ENCODE assay signal across 10 cellular contexts in the genomic region with DNA sequence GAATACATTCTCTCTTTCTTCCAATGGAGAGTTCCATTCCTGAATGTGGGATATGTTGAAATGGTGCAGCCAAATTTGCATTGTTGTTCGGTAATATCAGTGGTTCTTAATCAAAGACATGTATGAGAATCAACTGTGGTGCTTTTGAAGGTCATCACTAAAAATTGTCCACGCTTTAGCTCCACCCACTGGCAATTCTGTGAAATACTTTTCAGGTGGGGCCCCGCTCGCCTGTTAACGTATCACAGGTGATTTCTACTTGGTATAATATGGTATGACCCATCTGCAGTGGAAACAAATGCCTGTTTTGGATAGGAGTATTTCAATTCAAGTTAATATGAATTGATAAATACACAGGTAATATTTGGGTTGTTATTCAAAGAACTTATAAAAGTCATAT.
DNase-seq lines count a peak whose midpoint lies in the region; FAIRE-seq and TF ChIP-seq lines count a peak whose summit lies in the region.
"Had no signal": no experiment of that assay in that cellular context is flagged by ENCODE, and none has a peak within 500 bp of the region (broad histone marks: within the 10 kb centered on the region; RNA-seq: fewer than 3 reads in every experiment).

No MANE protein-coding gene starts in this region.

- WGBS in esophagus squamous epithelium, 2 donors, result 74 to 85% methylated on average over 5 of the region's 5 CpGs
- WGBS in small intestine, 3 donors, result 39 to 72% (median 58%) methylated on average over 5 of the region's 5 CpGs

- no peak for TF ChIP-seq POLR2A in esophagus squamous epithelium (IDR thresholded peaks at IDR 0.05)

- no peaks in the 10 kb centered on the region for H3K36me3 ChIP-seq in esophagus squamous epithelium
- no peaks in the 10 kb centered on the region for H3K36me3 ChIP-seq in small intestine (ENCODE audit: control insufficient read depth in 2 of 2, insufficient read depth in 2 of 2, low read length in 2 of 2)
- H3K36me3 ChIP-seq: gastrocnemius medialis, thyroid gland had no signal

- no peak for FAIRE-seq in small intestine (lab: Jason Lieb, UNC)

- DNase-seq in NCI-H510A treated with DMSO at 0.1 percent for 48 hours (lab: John Stamatoyannopoulos, UW) (peak; percentile 9), NCI-H510A (lab: John Stamatoyannopoulos, UW) (no peak), NCI-H748 (lab: John Stamatoyannopoulos, UW; ENCODE audit: unreplicated experiment) (peak; percentile 39), esophagus squamous epithelium (lab: John Stamatoyannopoulos, UW) (no peak), small intestine (peak; percentile 39), AG20443 (ENCODE audit: low spot score) (no peak)
- DNase-seq in activated T-cell treated with anti-CD3 and anti-CD28 coated beads, Interleukin-2, amount 50 U/mL, for 48 hours, result no peak
- no peak for DNase-seq in NK-92 treated with Interleukin-12 subunit alpha and Interleukin-12 subunit beta, amount 100 ng/mL, for 24 hours (lab: John Stamatoyannopoulos, UW)
- DNase-seq: gastrocnemius medialis, thyroid gland had no signal

- TF ChIP-seq CTCF in esophagus squamous epithelium (IDR thresholded peaks at IDR 0.05), result no peak

- intact Hi-C loops in esophagus squamous epithelium (cut with DNase I), result no loop called here

- H3K9me3 ChIP-seq in esophagus squamous epithelium, result no peaks in the 10 kb centered on the region
- no peaks in the 10 kb centered on the region for H3K9me3 ChIP-seq in small intestine (ENCODE audit: control insufficient read depth, low read depth)
- H3K9me3 ChIP-seq: gastrocnemius medialis, thyroid gland had no signal

- H3K4me1 ChIP-seq in esophagus squamous epithelium (peaks cover 0 to 6% (median 0%) of the 10 kb centered on the region in 3 donors), small intestine (ENCODE audit: control insufficient read depth in 2 of 2, insufficient read depth in 1 of 2, low read depth in 1 of 2, low read length in 1 of 2) (no peaks in the 10 kb centered on the region)
- H3K4me1 ChIP-seq: gastrocnemius medialis, thyroid gland had no signal

- H3K4me3 ChIP-seq in esophagus squamous epithelium (no peak overlapping the region), small intestine (ENCODE audit: low read depth in 1 of 2, low read length in 2 of 2) (no peak overlapping the region)
- H3K4me3 ChIP-seq: gastrocnemius medialis, thyroid gland had no signal

- H3K27ac ChIP-seq in esophagus squamous epithelium (peak overlapping the region in 3 of 4 donors; percentile 6 to 62 (median 19)), small intestine (ENCODE audit: low read depth in 1 of 2, low read length in 1 of 2) (peak overlapping the region in 1 of 2 donors; percentile 27)
- H3K27ac ChIP-seq: thyroid gland had no signal

- H3K27me3 ChIP-seq in esophagus squamous epithelium (no peaks in the 10 kb centered on the region), small intestine (ENCODE audit: control insufficient read depth in 2 of 2, insufficient read depth in 2 of 2, low read length in 2 of 2) (no peaks in the 10 kb centered on the region)
- H3K27me3 ChIP-seq: gastrocnemius medialis, thyroid gland had no signal

Comparison
In these comparisons a context has a peak if more than half of its experiments do, and no peak if none do; other contexts are left out.
1. DNase-seq: peak in NCI-H510A treated with DMSO at 0.1 percent for 48 hours (single experiment), NCI-H748 (single experiment) and small intestine (single experiment); none in NCI-H510A (single experiment), esophagus squamous epithelium (single experiment), activated T-cell treated with anti-CD3 and anti-CD28 coated beads, Interleukin-2, amount 50 U/mL, for 48 hours (0 of 2), NK-92 treated with Interleukin-12 subunit alpha and Interleukin-12 subunit beta, amount 100 ng/mL, for 24 hours (single experiment) and AG20443 (single experiment).